ENCODE assay signal across 5 cellular contexts in the genomic region with DNA sequence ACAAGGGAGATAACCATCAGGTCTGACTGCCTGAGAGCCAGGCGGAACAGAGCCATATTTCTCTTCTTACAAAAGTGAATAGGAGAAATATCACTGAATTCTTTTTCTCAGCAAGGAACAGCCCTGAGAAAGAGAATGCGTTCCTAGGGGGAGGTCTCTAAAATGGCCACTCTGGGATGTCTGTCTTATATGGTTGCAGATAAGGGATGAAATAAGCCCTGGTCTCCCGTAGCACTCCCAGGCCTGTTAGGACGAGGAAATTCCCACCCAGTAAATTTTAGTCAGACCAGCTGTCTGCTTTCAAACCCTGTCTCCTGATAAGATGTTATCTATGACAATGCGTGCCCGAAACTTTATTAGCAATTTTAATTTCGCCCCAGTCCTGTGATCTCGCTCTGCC. TPM values are rescaled to one million over a fixed set of nuclear protein-coding genes. Genes with fewer than 3 reads are reported as not detected.
"Had no signal": no experiment of that assay in that cellular context is flagged by ENCODE, and none has a peak within 500 bp of the region (broad histone marks: within the 10 kb centered on the region; RNA-seq: fewer than 3 reads in every experiment).

No MANE protein-coding gene starts in this region.

RNA-seq across cellular contexts. Expression of a gene that starts 35.4 kb away (rescaled TPM):
- total RNA-seq: activated CD4-positive, alpha-beta memory T cell treated with anti-CD3 and anti-CD28 coated beads, Interleukin-2, amount 10 ng/mL, durations not matched to agents 7 days and 5 days; activated CD4-positive, alpha-beta T cell treated with anti-CD3 and anti-CD28 coated beads, Interleukin-2, amount 10 ng/mL, durations not matched to agents 24 days and 14 days; T-helper 17 cell; T-helper 2 cell treated with Interferon-gamma antibody and Interleukin-4, amounts not matched to agents 100 ng/mL and 5 ng/mL, for 36 hours; WTC11 had no signal
